ENCODE assay signal across 9 cellular contexts in genomic region chr5:76715734-76716455, GRCh38. TPM values are rescaled to one million over a fixed set of nuclear protein-coding genes. Genes with fewer than 3 reads are reported as not detected.
A peak's percentile ranks its signal among the peaks of the same experiment; 100 is the strongest.
DNase-seq lines count a peak whose midpoint lies in the region; ATAC-seq and TF ChIP-seq lines count a peak whose summit lies in the region.
"Had no signal": no experiment of that assay in that cellular context is flagged by ENCODE, and none has a peak within 500 bp of the region (broad histone marks: within the 10 kb centered on the region; RNA-seq: fewer than 3 reads in every experiment).

Gene F2R, plus strand, starts transcription at chr5:76716126. Its CDS starts 182 bp downstream, at chr5:76716308.

- H3K27me3 ChIP-seq in GM23338 (ENCODE audit: insufficient read depth) (peaks cover 37% of the 10 kb centered on the region), liver (ENCODE audit: control insufficient read depth in 4 of 4, insufficient read depth in 4 of 4, low read length in 3 of 4) (no peaks in the 10 kb centered on the region)

- H3K36me3 Mint-ChIP-seq in GM23338 (ENCODE audit: low read depth), result no peaks in the 10 kb centered on the region; the same call in 2 of the 3 replicates

- peak; percentile 45 for DNase-seq in G401 (ENCODE audit: low spot score)
- peak; percentile 85 for DNase-seq in GM23338 (ENCODE audit: low spot score)
- peak; percentile 73 for DNase-seq in M059J (ENCODE audit: low read depth)
- peak; percentile 27 for DNase-seq in activated CD4-positive, alpha-beta T cell treated with anti-CD3 and anti-CD28 coated beads for 1 hour
- DNase-seq in dermis microvascular lymphatic vessel endothelial cell (ENCODE audit: low read depth in 2 of 2), result peak in 1 of 2 donors; percentile 91
- peak in 2 of 3 experiments; percentile 3 to 36 for DNase-seq in stimulated activated CD4-positive, alpha-beta T cell treated with anti-CD3 and anti-CD28 coated beads, TNF-alpha, amount 100 ng/mL, for 4 hours (ENCODE audit: low read depth in 3 of 3)
- no peak for DNase-seq in NCI-H446 treated with DMSO at 0.1 percent for 48 hours (lab: John Stamatoyannopoulos, UW)

- H3K27ac Mint-ChIP-seq in GM23338, result no peak within 1 kb of the TSS

- H3K4me3 ChIP-seq in GM23338 (peak within 1 kb of the TSS; percentile 93), liver (ENCODE audit: low read depth in 1 of 3, low read length in 3 of 3) (peak within 1 kb of the TSS; percentile 53 to 80 (median 61))

- H3K4me1 ChIP-seq in GM23338 (ENCODE audit: insufficient read depth) (peaks cover 13% of the 10 kb centered on the region), liver (ENCODE audit: control insufficient read depth in 4 of 4, insufficient read depth in 4 of 4, low read length in 3 of 4) (peaks cover 2 to 19% (median 10%) of the 10 kb centered on the region in 4 donors)

- no peaks in the 10 kb centered on the region for H3K36me3 ChIP-seq in GM23338 (ENCODE audit: insufficient read depth)
- no peaks in the 10 kb centered on the region for H3K36me3 ChIP-seq in liver (ENCODE audit: control insufficient read depth in 4 of 4, insufficient read depth in 3 of 4, low read depth in 1 of 4, low read length in 3 of 4)

- peak in 1 of 2 experiments; percentile 70; a peak in 3 of 4 replicates for TF ChIP-seq CTCF in GM23338 (conservative IDR thresholded peaks at IDR 0.05; ENCODE audit: low read depth in 2 of 2)
- TF ChIP-seq CTCF in liver (IDR thresholded peaks at IDR 0.05; ENCODE audit: low read depth, low read length, missing input control), result peak; percentile 23

- peak in 1 of 2 donors; percentile 35 for TF ChIP-seq RAD21 in liver (IDR thresholded peaks at IDR 0.05)

- in situ Hi-C loops in G401 (cut with HindIII; ENCODE audit: low sequenced_read_pairs), result no loop called here

- peak; percentile 83 for ATAC-seq in GM23338

- H4K20me1 ChIP-seq in GM23338 (replicated peaks; ENCODE audit: insufficient read depth), result peaks cover 10% of the 10 kb centered on the region; the same call in 1 of the 2 replicates

- under 1% methylated on average over 82 of the region's 82 CpGs for WGBS in liver

- H3K9ac ChIP-seq in liver (ENCODE audit: low read depth in 1 of 2, low read length in 2 of 2), result peak within 1 kb of the TSS in 1 of 2 donors; percentile 30

- H3K4me3 Mint-ChIP-seq in GM23338, result peak within 1 kb of the TSS; percentile 86

- H3K27me3 Mint-ChIP-seq in GM23338 (ENCODE audit: insufficient read depth, low read depth, poor library complexity), result peaks cover 41% of the 10 kb centered on the region

- H3K4me2 ChIP-seq in GM23338, result peak within 1 kb of the TSS; percentile 94

- H3K9me2 ChIP-seq in GM23338 (ENCODE audit: insufficient read depth), result no peaks in the 10 kb centered on the region

- H2AFZ ChIP-seq in GM23338, result peak within 1 kb of the TSS; percentile 100

- H3K9me3 Mint-ChIP-seq in GM23338, result no peaks in the 10 kb centered on the region

- H3F3A ChIP-seq in GM23338 (replicated peaks; ENCODE audit: low read depth), result 0 out of 2 replicates have a peak, but pooled peaks cover 4% of the 10 kb centered on the region

- H3K4me1 Mint-ChIP-seq in GM23338, result peaks cover 16% of the 10 kb centered on the region

- H3K9me3 ChIP-seq in liver (ENCODE audit: control insufficient read depth in 4 of 4, low read length in 3 of 4), result no peaks in the 10 kb centered on the region

- no peak within 1 kb of the TSS for H3K27ac ChIP-seq in GM23338 (ENCODE audit: low read depth)
- H3K27ac ChIP-seq in liver (ENCODE audit: low read depth in 1 of 2, low read length in 2 of 2), result peak within 1 kb of the TSS; percentile 53 to 67
- H3K27ac ChIP-seq: epithelial cell of prostate had no signal

- H3K79me2 ChIP-seq in GM23338 (replicated peaks; ENCODE audit: insufficient read depth), result peaks cover 34% of the 10 kb centered on the region

TF ChIP-seq in GM23338, 12 proteins besides CTCF, POLR2A, EP300 and RAD21:
- TF ChIP-seq POLR2AphosphoS5 (IDR thresholded peaks at IDR 0.05; ENCODE audit: low read depth) (peak; percentile 66), NANOG (IDR thresholded peaks at IDR 0.05; ENCODE audit: borderline replicate concordance) (no peak)

TF ChIP-seq in liver, 16 proteins besides CTCF, POLR2A, EP300 and RAD21:
- TF ChIP-seq JUND (IDR thresholded peaks at IDR 0.05) (no peak), HNF4A (conservative IDR thresholded peaks at IDR 0.05) (no peak), SP1 (IDR thresholded peaks at IDR 0.05) (no peak), GABPA (IDR thresholded peaks at IDR 0.05 in 1 of 2, conservative IDR thresholded peaks at IDR 0.05 in 1 of 2) (no peak), RXRA (IDR thresholded peaks at IDR 0.05) (no peak), EGR1 (IDR thresholded peaks at IDR 0.05; ENCODE audit: low read depth in 2 of 2) (no peak), ZBTB33 (IDR thresholded peaks at IDR 0.05) (no peak), HNF4G (IDR thresholded peaks at IDR 0.05) (no peak), NR2F2 (IDR thresholded peaks at IDR 0.05) (no peak), ATF3 (IDR thresholded peaks at IDR 0.05) (no peak), REST (IDR thresholded peaks at IDR 0.05) (no peak), FOXA2 (IDR thresholded peaks at IDR 0.05) (no peak), FOXA1 (IDR thresholded peaks at IDR 0.05) (no peak)

RNA-seq across cellular contexts. Expression of gene F2R, which starts in this region (rescaled TPM):
- total RNA-seq in G401 (2014; rRNA removed; shearing (Covaris generic)), result 160 and 221 TPM in 2 replicates
- 20.3 and 26.0 TPM in 2 replicates for total RNA-seq in GM23338 (2014; rRNA removed; shearing (Covaris generic))
- polyA plus RNA-seq in GM23338 (2016; fragmentation: Nextera tagmentation; extraction: Ambion mirVana) (12.8 and 15.0 TPM in 2 replicates), liver (10 to 100 TPM in 1 of 2 donors, 1 to 10 TPM in 1; 5.9 to 10.0 TPM)
- total RNA-seq in M059J (2014; rRNA removed; shearing (Covaris generic)), result 91.4 and 128 TPM in 2 replicates
- total RNA-seq in dermis microvascular lymphatic vessel endothelial cell (79.3 and 174 TPM in 2 replicates), liver (10 to 100 TPM in 1 of 2 donors, 1 to 10 TPM in 1; 9.0 to 18.7 TPM)
